In genomic region chr15:82911458-82911857, GRCh38 we compare ENCODE assay signal across 8 cellular contexts.
"Had no signal": no experiment of that assay in that cellular context is flagged by ENCODE, and none has a peak within 500 bp of the region (broad histone marks: within the 10 kb centered on the region; RNA-seq: fewer than 3 reads in every experiment).

No MANE protein-coding gene starts in this region.

- H3K4me2 ChIP-seq: KMS-11 had no signal

- DNase-seq: GM23248, GOT3, H7, HCEC 1CT, HFFc6, IMR-90 had no signal

- H3K27ac Mint-ChIP-seq: HFFc6 had no signal

- H3K27ac ChIP-seq: GM23248, HL-60, KMS-11 had no signal

- H3K4me3 ChIP-seq: GM23248 had no signal

- H2AFZ ChIP-seq: GM23248 had no signal

- H3K9ac ChIP-seq: GM23248, KMS-11 had no signal

- H3K4me3 Mint-ChIP-seq: HFFc6 had no signal
